Comparison of ENCODE assay signal across 21 cellular contexts in the genomic region with DNA sequence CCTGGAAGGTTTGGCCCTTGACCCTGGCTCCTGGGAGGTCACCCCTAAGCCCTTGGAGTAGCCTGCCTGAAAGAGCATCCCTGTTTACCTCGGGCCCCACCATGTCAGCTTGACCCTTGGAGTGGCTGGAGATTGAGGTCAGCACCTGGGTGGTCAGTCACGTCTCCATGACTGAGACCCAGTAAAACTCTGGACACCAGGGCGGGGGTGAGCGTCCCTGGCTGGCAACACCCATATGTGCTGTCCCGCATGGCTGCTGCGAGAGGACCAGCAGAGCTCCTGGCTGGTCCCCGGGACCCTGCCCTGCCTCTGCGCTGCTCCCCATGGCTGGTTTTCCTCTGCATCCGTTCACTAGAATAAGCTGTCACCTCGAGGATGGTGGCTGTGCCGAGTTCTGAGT.
A peak's percentile ranks its signal among the peaks of the same experiment; 100 is the strongest.
DNase-seq lines count a peak whose midpoint lies in the region; TF ChIP-seq lines count a peak whose summit lies in the region.
"Had no signal": no experiment of that assay in that cellular context is flagged by ENCODE, and none has a peak within 500 bp of the region (broad histone marks: within the 10 kb centered on the region; RNA-seq: fewer than 3 reads in every experiment).

No MANE protein-coding gene starts in this region.

- H2BK15ac ChIP-seq in neuronal stem cell (ENCODE audit: low read length), result no peak overlapping the region

- peak overlapping the region; percentile 9 for H3K9ac ChIP-seq in neuronal stem cell (ENCODE audit: low read depth, low read length, poor library complexity)

- peak overlapping the region; percentile 58 for H3K23ac ChIP-seq in neuronal stem cell (ENCODE audit: low read depth, low read length, poor library complexity)

- H3K4me3 ChIP-seq in dorsolateral prefrontal cortex (no peak overlapping the region), neuronal stem cell (ENCODE audit: low read length in 2 of 2) (no peak overlapping the region)
- H3K4me3 ChIP-seq: BLaER1, GM12878 had no signal

- H3K4ac ChIP-seq in neuronal stem cell (ENCODE audit: low read length), result no peak overlapping the region

- H2BK5ac ChIP-seq in neuronal stem cell (ENCODE audit: low read length), result peak overlapping the region; percentile 9

- no peak overlapping the region for H2AFZ ChIP-seq in neuronal stem cell (ENCODE audit: low read length)

- DNase-seq in dorsolateral prefrontal cortex (no peak), neuronal stem cell (ENCODE audit: low spot score) (no peak), GOT3 (lab: John Stamatoyannopoulos, UW) (no peak), HEK293T (ENCODE audit: extremely low spot score) (no peak)
- DNase-seq in activated CD4-positive, alpha-beta T cell treated with anti-CD3 and anti-CD28 coated beads for 48 hours, result no peak
- DNase-seq: 8988T; ACHN; BE2C; CD4-positive, alpha-beta memory T cell; CD4-positive, CD25-positive, alpha-beta regulatory T cell; CD8-positive, alpha-beta memory T cell; COR-L47; DMS 273 treated with DMSO at 0.1 percent for 48 hours; DMS153; DMS53; DMS79; DND-41; EL; GDM1 had no signal

- no peak overlapping the region for H4K8ac ChIP-seq in neuronal stem cell (ENCODE audit: low read depth, low read length)

- POLR2A ChIA-PET in HEK293T (lab: Yijun Ruan, JAX), result no interaction called here

- no CpG with 5 or more reads among the region's 11 CpGs for WGBS in neuronal stem cell (ENCODE audit: extremely low coverage in 2 of 2, insufficient read length in 2 of 2, insufficient replicate concordance in 1 of 2), 2 donors

- H3K79me1 ChIP-seq in neuronal stem cell (ENCODE audit: low read depth, low read length), result no peaks in the 10 kb centered on the region

- H4K91ac ChIP-seq in neuronal stem cell (ENCODE audit: low read depth, low read length, poor library complexity), result no peak overlapping the region

- TF ChIP-seq CTCF in dorsolateral prefrontal cortex (IDR thresholded peaks at IDR 0.05 in 54 of 56, conservative IDR thresholded peaks at IDR 0.05 in 2 of 56; ENCODE audit: low read depth in 1 of 56, partially characterized antibody in 56 of 56), result no peak

- H3K4me2 ChIP-seq in neuronal stem cell (ENCODE audit: insufficient read depth, low read length, poor library complexity, severe bottlenecking), result no peak overlapping the region

- intact Hi-C loops in dorsolateral prefrontal cortex (cut with DNase I), result no loop called here

- no peaks in the 10 kb centered on the region for H3K9me3 ChIP-seq in neuronal stem cell (replicated peaks in 1 of 2; ENCODE audit: control insufficient read depth in 2 of 2, insufficient read depth in 1 of 2, low read depth in 1 of 2, low read length in 2 of 2)
- H3K9me3 ChIP-seq: BE2C, BLaER1 had no signal

- H3K36me3 ChIP-seq in neuronal stem cell (replicated peaks in 1 of 2; ENCODE audit: control insufficient read depth in 2 of 2, insufficient read depth in 2 of 2, low read length in 2 of 2), result no peaks in the 10 kb centered on the region
- H3K36me3 ChIP-seq: BE2C, BLaER1 had no signal

- H2AK5ac ChIP-seq in neuronal stem cell (ENCODE audit: low read depth, low read length), result peak overlapping the region; percentile 79

- H3K18ac ChIP-seq in neuronal stem cell (ENCODE audit: low read length), result peak overlapping the region; percentile 29

- H3K4me1 ChIP-seq in neuronal stem cell (ENCODE audit: control insufficient read depth in 2 of 2, insufficient read depth in 1 of 2, low read depth in 1 of 2, low read length in 2 of 2), result peaks cover 0 to 15% of the 10 kb centered on the region in 2 donors
- H3K4me1 ChIP-seq: BE2C had no signal

- CTCF ChIA-PET in HEK293T (lab: Yijun Ruan, JAX), result no interaction called here

- H2BK12ac ChIP-seq in neuronal stem cell (ENCODE audit: low read length), result no peak overlapping the region

- no peak overlapping the region for H3K14ac ChIP-seq in neuronal stem cell (ENCODE audit: low read length)

- H2BK120ac ChIP-seq in neuronal stem cell (ENCODE audit: low read depth, low read length), result no peak overlapping the region

- H3K27ac ChIP-seq in dorsolateral prefrontal cortex (peak overlapping the region in 46 of 59 donors; percentile 5 to 92 (median 68)), neuronal stem cell (replicated peaks; ENCODE audit: low read length) (no peak overlapping the region)
- H3K27ac ChIP-seq: BLaER1 had no signal

- H3K27me3 ChIP-seq in dorsolateral prefrontal cortex (peaks cover 0 to 19% (median 0%) of the 10 kb centered on the region in 45 donors), neuronal stem cell (ENCODE audit: control insufficient read depth in 3 of 3, insufficient read depth in 3 of 3, low read depth in 1 of 3, low read length in 3 of 3) (peaks cover 0 to 52% (median 3%) of the 10 kb centered on the region in 3 experiments)

TF ChIP-seq in HEK293T, 16 proteins besides CTCF, POLR2A, EP300 and RAD21:
- TF ChIP-seq FOXA1 (IDR thresholded peaks at IDR 0.05), result no peak
- no peak for TF ChIP-seq BHLHE40 (IDR thresholded peaks at IDR 0.05; ENCODE audit: borderline replicate concordance)
- no peak for TF ChIP-seq ZNF384 (IDR thresholded peaks at IDR 0.05)
- TF ChIP-seq TARDBP (IDR thresholded peaks at IDR 0.05), result no peak
- no peak for TF ChIP-seq SUZ12 (IDR thresholded peaks at IDR 0.05)
- TF ChIP-seq ELF4 (IDR thresholded peaks at IDR 0.05), result no peak
- no peak for TF ChIP-seq L3MBTL2 (conservative IDR thresholded peaks at IDR 0.05)
- TF ChIP-seq LEF1 (IDR thresholded peaks at IDR 0.05; ENCODE audit: borderline replicate concordance), result no peak
- TF ChIP-seq NFRKB (IDR thresholded peaks at IDR 0.05), result no peak
- no peak for TF ChIP-seq ARNT (IDR thresholded peaks at IDR 0.05)
- no peak for TF ChIP-seq SP1 (IDR thresholded peaks at IDR 0.05)
- TF ChIP-seq CTBP1 (IDR thresholded peaks at IDR 0.05; ENCODE audit: borderline replicate concordance), result no peak
- TF ChIP-seq HDGF (IDR thresholded peaks at IDR 0.05; ENCODE audit: borderline replicate concordance), result no peak
- TF ChIP-seq FOXK2 (IDR thresholded peaks at IDR 0.05), result no peak
- TF ChIP-seq, protein P1, sequence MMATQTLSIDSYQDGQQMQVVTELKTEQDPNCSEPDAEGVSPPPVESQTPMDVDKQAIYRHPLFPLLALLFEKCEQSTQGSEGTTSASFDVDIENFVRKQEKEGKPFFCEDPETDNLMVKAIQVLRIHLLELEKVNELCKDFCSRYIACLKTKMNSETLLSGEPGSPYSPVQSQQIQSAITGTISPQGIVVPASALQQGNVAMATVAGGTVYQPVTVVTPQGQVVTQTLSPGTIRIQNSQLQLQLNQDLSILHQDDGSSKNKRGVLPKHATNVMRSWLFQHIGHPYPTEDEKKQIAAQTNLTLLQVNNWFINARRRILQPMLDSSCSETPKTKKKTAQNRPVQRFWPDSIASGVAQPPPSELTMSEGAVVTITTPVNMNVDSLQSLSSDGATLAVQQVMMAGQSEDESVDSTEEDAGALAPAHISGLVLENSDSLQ (IDR thresholded peaks at IDR 0.05), result no peak
- no peak for TF ChIP-seq FOXM1 (IDR thresholded peaks at IDR 0.05; ENCODE audit: borderline replicate concordance)
